Comparison of ENCODE assay signal across 8 cellular contexts in the genomic region with DNA sequence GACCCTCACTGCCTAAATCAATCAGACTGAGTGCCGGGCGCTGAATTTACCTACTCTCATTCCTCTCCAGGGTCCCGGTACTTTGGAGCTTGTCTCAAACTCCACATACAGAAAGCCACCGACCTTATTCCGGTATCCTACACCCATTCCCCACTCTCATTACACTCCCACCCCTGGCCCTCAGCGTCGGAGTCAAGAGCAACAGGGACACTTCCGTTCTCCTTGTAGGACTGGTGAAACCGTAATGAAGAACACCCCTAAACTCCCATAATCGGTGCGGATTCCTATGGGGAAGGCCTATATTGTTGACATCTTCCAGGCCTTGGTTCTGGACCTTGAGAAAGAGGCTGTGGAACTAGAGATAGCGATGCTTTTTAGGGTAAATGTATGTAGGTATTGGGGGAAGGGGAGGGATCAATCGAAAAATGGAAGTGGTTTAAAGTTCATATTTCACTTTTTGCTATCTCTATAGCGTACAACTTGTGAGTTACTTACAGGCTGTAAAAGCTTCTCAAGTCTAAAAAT. TPM values are rescaled to one million over a fixed set of nuclear protein-coding genes. Genes with fewer than 3 reads are reported as not detected.
A peak's percentile ranks its signal among the peaks of the same experiment; 100 is the strongest.
DNase-seq lines count a peak whose midpoint lies in the region; ATAC-seq and TF ChIP-seq lines count a peak whose summit lies in the region.

No MANE protein-coding gene starts in this region.

- H3K9me3 Mint-ChIP-seq in HFFc6: no peaks in the 10 kb centered on the region

- intact Hi-C loops in right lobe of liver (cut with DNase I): no loop called here

- peaks cover 7% of the 10 kb centered on the region; the same call in 1 of the 2 replicates for H3K27me3 Mint-ChIP-seq in HFFc6 (ENCODE audit: insufficient read depth)

- peaks cover 51% of the 10 kb centered on the region for H3K4me1 Mint-ChIP-seq in HFFc6 (ENCODE audit: low read depth)

- peak overlapping the region; percentile 98 for H3K27ac ChIP-seq in SJSA1
- H3K27ac ChIP-seq in caudate nucleus (ENCODE audit: low read depth, low read length): peak overlapping the region; percentile 92
- peak overlapping the region; percentile 93 to 96 (median 94) for H3K27ac ChIP-seq in right lobe of liver

- H3K4me3 Mint-ChIP-seq in HFFc6: peak overlapping the region; percentile 94

- peak; percentile 29 to 35 (median 32) for ATAC-seq in right lobe of liver

- no peak for TF ChIP-seq POLR2A in right lobe of liver (IDR thresholded peaks at IDR 0.05)

- H3K4me3 ChIP-seq in SJSA1 (peak overlapping the region; percentile 68), right lobe of liver (peak overlapping the region; percentile 68 to 86 (median 78))

- H3K27ac Mint-ChIP-seq in HFFc6: peak overlapping the region; percentile 96

- peaks cover 51% of the 10 kb centered on the region for H3K36me3 ChIP-seq in SJSA1
- no peaks in the 10 kb centered on the region for H3K36me3 ChIP-seq in right lobe of liver

- H3K4me1 ChIP-seq in SJSA1 (replicated peaks) (peaks cover 14% of the 10 kb centered on the region), right lobe of liver (peaks cover 0 to 33% (median 4%) of the 10 kb centered on the region in 4 donors)

- TF ChIP-seq CTCF in HFFc6 (IDR thresholded peaks at IDR 0.05): no peak
- TF ChIP-seq CTCF in right lobe of liver (IDR thresholded peaks at IDR 0.05): no peak

- WGBS in right lobe of liver (ENCODE audit: insufficient coverage, low coverage, low lambda C conversion rate, missing lambda C conversion rate): 0% methylated on average over 14 of the region's 14 CpGs

- H3K36me3 Mint-ChIP-seq in HFFc6 (ENCODE audit: low read depth): peaks cover 44% of the 10 kb centered on the region

- H3K9me3 ChIP-seq in SJSA1 (replicated peaks) (no peaks in the 10 kb centered on the region), right lobe of liver (no peaks in the 10 kb centered on the region)

- H3K27me3 ChIP-seq in SJSA1 (replicated peaks) (no peaks in the 10 kb centered on the region), right lobe of liver (no peaks in the 10 kb centered on the region)

- DNase-seq in Daoy (ENCODE audit: low read depth): peak; percentile 57
- DNase-seq in HFFc6: peak; percentile 20
- DNase-seq in SJSA1 (ENCODE audit: low read depth in 1 of 2, low spot score in 2 of 2): peak; percentile 48 to 69
- peak in 7 of 61 donors; percentile 30 to 77 (median 45) for DNase-seq in caudate nucleus (lab: John Stamatoyannopoulos, UW)
- DNase-seq in right lobe of liver: peak in 1 of 3 donors; percentile 23
- peak; percentile 53 for DNase-seq in stimulated activated CD8-positive, alpha-beta memory T cell treated with anti-CD3 and anti-CD28 coated beads, Interleukin-4, amount 100 ng/mL, for 48 hours
- DNase-seq in HuH-7 (ENCODE audit: low spot score): no peak
- DNase-seq in NCI-H2029 treated with DMSO at 0.1 percent for 48 hours (lab: John Stamatoyannopoulos, UW): no peak

RNA-seq across cellular contexts. Expression of a gene that starts 0.9 kb away (rescaled TPM):
- 2.8 and 6.6 TPM in 2 replicates for total RNA-seq in Daoy (2014; rRNA removed; shearing (Covaris generic))
- total RNA-seq in HFFc6 (2021; fragmentation: NEBNext Ultra II Directional; extraction: Animal tissue kit (Norgen Biotek cat#: 25700)): 10 to 100 TPM; 25.9 to 35.2 (median 30.5) TPM
- 10.1 and 12.9 TPM in 2 replicates for total RNA-seq in SJSA1 (2014; rRNA removed; shearing (Covaris generic))
- total RNA-seq in right lobe of liver: 10 to 100 TPM; 11.8 to 24.1 (median 17.5) TPM

RNA-seq across cellular contexts. Expression of a gene that starts 0.9 kb away (rescaled TPM):
- total RNA-seq in Daoy (2014; rRNA removed; shearing (Covaris generic)): 54.9 and 61.3 TPM in 2 replicates
- 10 to 100 TPM; 53.7 to 66.3 (median 59.2) TPM for total RNA-seq in HFFc6 (2021; fragmentation: NEBNext Ultra II Directional; extraction: Animal tissue kit (Norgen Biotek cat#: 25700))
- 73.5 and 99.3 TPM in 2 replicates for total RNA-seq in SJSA1 (2014; rRNA removed; shearing (Covaris generic))
- 10 to 100 TPM; 22.8 to 47.7 (median 31.8) TPM for total RNA-seq in right lobe of liver

RNA-seq across cellular contexts. Expression of a gene that starts 31.3 kb away (rescaled TPM):
- not detected in 2 replicates for total RNA-seq in Daoy (2014; rRNA removed; shearing (Covaris generic))
- not detected for total RNA-seq in HFFc6 (2021; fragmentation: NEBNext Ultra II Directional; extraction: Animal tissue kit (Norgen Biotek cat#: 25700))
- 0.03 TPM in 1 of 2 replicates, not detected in the other for total RNA-seq in SJSA1 (2014; rRNA removed; shearing (Covaris generic))
- total RNA-seq in right lobe of liver: under 1 TPM; 0.06 to 0.47 (median 0.30) TPM

Comparison
In these comparisons a context has a peak if more than half of its experiments do, and no peak if none do; other contexts are left out.
1. DNase-seq: peak in Daoy (single experiment), HFFc6 (single experiment), SJSA1 (2 of 2) and stimulated activated CD8-positive, alpha-beta memory T cell treated with anti-CD3 and anti-CD28 coated beads, Interleukin-4, amount 100 ng/mL, for 48 hours (single experiment); none in HuH-7 (single experiment) and NCI-H2029 treated with DMSO at 0.1 percent for 48 hours (single experiment).
2. Peak in every context shown above with its lines, with median percentiles within 50 percentile points of each other: H3K27ac ChIP-seq.